In the genomic region with DNA sequence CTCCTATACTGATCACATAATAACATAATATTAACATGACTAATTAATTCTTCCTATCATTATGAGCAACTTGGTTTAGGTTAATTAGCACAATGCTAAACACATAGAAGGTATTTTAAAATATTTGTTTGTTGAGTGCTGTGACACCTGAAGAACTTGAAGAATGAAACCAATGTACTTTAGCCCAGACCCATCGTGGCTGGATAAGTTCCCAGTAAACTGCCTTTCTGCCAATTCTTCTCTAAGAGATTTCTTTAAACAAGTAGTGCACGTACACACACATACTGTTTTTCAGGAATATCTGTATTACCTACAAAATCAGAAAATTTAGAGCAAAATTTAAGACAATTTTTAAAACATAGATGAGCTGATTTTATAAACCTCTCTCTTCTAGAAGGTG, we compare ENCODE assay signal across 29 cellular contexts.
"Had no signal": no experiment of that assay in that cellular context is flagged by ENCODE, and none has a peak within 500 bp of the region (broad histone marks: within the 10 kb centered on the region; RNA-seq: fewer than 3 reads in every experiment).

No MANE protein-coding gene starts in this region.

- FAIRE-seq: astrocyte, bronchial epithelial cell had no signal

- DNase-seq: activated B cell treated with CpG ODN at 0.5 μM for 24 hours; activated CD4-positive, alpha-beta T cell treated with anti-CD3 and anti-CD28 coated beads for 48 hours; activated CD4-positive, alpha-beta T cell treated with anti-CD3 and anti-CD28 coated beads, Interleukin-2, amount 50 U/mL, for 1 hour; activated CD4-positive, alpha-beta T cell treated with anti-CD3 and anti-CD28 coated beads, Interleukin-2, amount 50 U/mL, for 48 hours; activated CD8-positive, alpha-beta memory T cell treated with anti-CD3 and anti-CD28 coated beads for 24 hours; activated CD8-positive, alpha-beta T cell treated with anti-CD3 and anti-CD28 coated beads for 36 hours; activated effector memory CD4-positive, alpha-beta T cell treated with Interleukin-2 at 50 U/mL for 16 hours; activated gamma-delta T cell treated with Interleukin-2 at 50 U/mL for 16 hours; activated naive CD4-positive, alpha-beta T cell treated with anti-CD3 and anti-CD28 coated beads, Interleukin-2, amount 50 U/mL, for 16 hours; activated naive CD4-positive, alpha-beta T cell treated with Interleukin-2 at 50 U/mL for 16 hours; activated T-cell treated with anti-CD3 and anti-CD28 coated beads, Interleukin-2, amount 50 U/mL, for 4 hours; amniotic stem cell; anterior cingulate cortex; brain microvascular endothelial cell; dorsolateral prefrontal cortex; effector memory CD4-positive, alpha-beta T cell; endodermal cell; foreskin keratinocyte; gastrocnemius medialis; glutamatergic neuron; T-cell; T1000; WERI-Rb-1 had no signal

- H3K4me1 ChIP-seq: esophagus muscularis mucosa, foreskin keratinocyte, gastrocnemius medialis had no signal

- ATAC-seq: activated CD4-positive, CD25-positive, alpha-beta regulatory T cell treated with anti-CD3 and anti-CD28 coated beads, Interleukin-2, amount 50 U/mL, for 24 hours; activated CD8-positive, alpha-beta T cell treated with anti-CD3 and anti-CD28 coated beads for 36 hours; activated T-cell treated with anti-CD3 and anti-CD28 coated beads, Interleukin-2, amount 50 U/mL, for 4 hours; activated T-helper 17 cell treated with anti-CD3 and anti-CD28 coated beads, Interleukin-2, amount 50 U/mL, for 72 hours; foreskin keratinocyte; gastrocnemius medialis; T-cell had no signal

- H3K27me3 ChIP-seq: brain microvascular endothelial cell, dorsolateral prefrontal cortex, esophagus muscularis mucosa, foreskin keratinocyte, gastrocnemius medialis had no signal

- H3K27ac ChIP-seq: brain microvascular endothelial cell, coronary artery, dorsolateral prefrontal cortex, esophagus muscularis mucosa, foreskin keratinocyte, gastrocnemius medialis, WERI-Rb-1 had no signal

- H3K36me3 ChIP-seq: brain microvascular endothelial cell, esophagus muscularis mucosa, gastrocnemius medialis, WERI-Rb-1 had no signal

- H3K9me3 ChIP-seq: esophagus muscularis mucosa, gastrocnemius medialis had no signal

- H3K4me3 ChIP-seq: coronary artery, dorsolateral prefrontal cortex, esophagus muscularis mucosa, gastrocnemius medialis had no signal
